In the genomic region with DNA sequence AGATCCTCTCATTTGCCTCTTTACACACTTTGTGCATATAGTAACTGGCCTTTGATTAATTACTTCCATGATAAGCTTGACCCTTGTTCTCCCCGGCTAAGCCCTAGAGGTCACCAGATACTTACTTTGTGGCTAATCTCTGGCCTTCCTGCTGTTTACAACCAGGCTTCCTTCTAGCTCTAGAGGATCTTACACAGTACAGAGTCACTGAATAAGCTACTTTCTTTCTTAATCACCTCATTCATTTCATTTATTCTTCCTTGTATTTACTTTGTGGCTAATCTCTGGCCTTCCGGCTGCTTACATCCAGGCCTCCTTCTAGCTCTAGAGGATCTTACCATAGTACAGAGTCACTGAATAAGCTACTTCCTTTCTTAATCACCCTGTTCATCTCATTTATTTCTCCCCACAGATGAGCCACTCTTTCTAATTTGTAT, we compare ENCODE assay signal across 10 cellular contexts.
DNase-seq lines count a peak whose midpoint lies in the region; ATAC-seq and TF ChIP-seq lines count a peak whose summit lies in the region.
"Had no signal": no experiment of that assay in that cellular context is flagged by ENCODE, and none has a peak within 500 bp of the region (broad histone marks: within the 10 kb centered on the region; RNA-seq: fewer than 3 reads in every experiment).

No MANE protein-coding gene starts in this region.

- H3K9me3 Mint-ChIP-seq in neural progenitor cell = no peaks in the 10 kb centered on the region

- no peak overlapping the region for H3K27ac ChIP-seq in neural progenitor cell

- peak; percentile 33 for DNase-seq in ELF-1 (ENCODE audit: low read depth, low spot score)
- DNase-seq in NCI-H82 (lab: John Stamatoyannopoulos, UW) = peak; percentile 96
- no peak for DNase-seq in epithelial cell of proximal tubule (ENCODE audit: low read depth)
- DNase-seq in neural progenitor cell (ENCODE audit: low spot score) = peak; percentile 77
- DNase-seq in RPMI8226 = no peak
- DNase-seq in SHP77 treated with DMSO at 0.1 percent for 48 hours (lab: John Stamatoyannopoulos, UW) = no peak
- no peak for DNase-seq in NCI-H1694 (lab: John Stamatoyannopoulos, UW)
- DNase-seq: naive thymus-derived CD4-positive, alpha-beta T cell; NCI-H1694 treated with DMSO at 0.1 percent for 48 hours had no signal

- peaks cover 17% of the 10 kb centered on the region for H3F3A ChIP-seq in neural progenitor cell (ENCODE audit: low read depth)

- no peak overlapping the region for H2AFZ ChIP-seq in neural progenitor cell (replicated peaks)

- no peaks in the 10 kb centered on the region for H3K36me3 Mint-ChIP-seq in neural progenitor cell
- H3K36me3 Mint-ChIP-seq: naive thymus-derived CD4-positive, alpha-beta T cell had no signal

- ATAC-seq in GM18520 (IDR thresholded peaks at IDR 0.05; ENCODE audit: unreplicated experiment) = no peak
- ATAC-seq: naive thymus-derived CD4-positive, alpha-beta T cell had no signal

- H3K4me3 ChIP-seq in epithelial cell of proximal tubule (ENCODE audit: low read depth, low read length) = no peak overlapping the region
- no peak overlapping the region for H3K4me3 ChIP-seq in neural progenitor cell

- peaks cover 11% of the 10 kb centered on the region for H3K27me3 Mint-ChIP-seq in neural progenitor cell (ENCODE audit: insufficient read depth, low read depth)

- no peak overlapping the region for H3K4me3 Mint-ChIP-seq in neural progenitor cell
- H3K4me3 Mint-ChIP-seq: naive thymus-derived CD4-positive, alpha-beta T cell had no signal

- TF ChIP-seq CTCF in epithelial cell of proximal tubule (conservative IDR thresholded peaks at IDR 0.05; ENCODE audit: low read depth, low read length) (peak; percentile 25), neural progenitor cell (IDR thresholded peaks at IDR 0.05) (peak; percentile 50)

- H3K9ac ChIP-seq in neural progenitor cell = no peak overlapping the region

- H3K4me1 ChIP-seq in neural progenitor cell = peaks cover 20% of the 10 kb centered on the region

- peak overlapping the region; percentile 43 for H3K4me2 ChIP-seq in neural progenitor cell

- no peaks in the 10 kb centered on the region for H3K36me3 ChIP-seq in neural progenitor cell

- H3K9me3 ChIP-seq in neural progenitor cell (ENCODE audit: low read depth) = no peaks in the 10 kb centered on the region

- H3K27me3 ChIP-seq in neural progenitor cell = peaks cover 18% of the 10 kb centered on the region

- H3K27ac Mint-ChIP-seq in neural progenitor cell = no peak overlapping the region
- H3K27ac Mint-ChIP-seq: naive thymus-derived CD4-positive, alpha-beta T cell had no signal

- peaks cover 6% of the 10 kb centered on the region for H3K4me1 Mint-ChIP-seq in neural progenitor cell
- H3K4me1 Mint-ChIP-seq: naive thymus-derived CD4-positive, alpha-beta T cell had no signal

- H4K20me1 ChIP-seq in neural progenitor cell (ENCODE audit: low read depth) = no peaks in the 10 kb centered on the region

- no peaks in the 10 kb centered on the region for H3K79me2 ChIP-seq in neural progenitor cell (ENCODE audit: low read depth)

Comparison
In these comparisons a context has a peak if more than half of its experiments do, and no peak if none do; other contexts are left out.
1. DNase-seq: peak in ELF-1 (single experiment), NCI-H82 (single experiment) and neural progenitor cell (single experiment); none in epithelial cell of proximal tubule (single experiment), RPMI8226 (single experiment), SHP77 treated with DMSO at 0.1 percent for 48 hours (single experiment) and NCI-H1694 (single experiment).